In the genomic region with DNA sequence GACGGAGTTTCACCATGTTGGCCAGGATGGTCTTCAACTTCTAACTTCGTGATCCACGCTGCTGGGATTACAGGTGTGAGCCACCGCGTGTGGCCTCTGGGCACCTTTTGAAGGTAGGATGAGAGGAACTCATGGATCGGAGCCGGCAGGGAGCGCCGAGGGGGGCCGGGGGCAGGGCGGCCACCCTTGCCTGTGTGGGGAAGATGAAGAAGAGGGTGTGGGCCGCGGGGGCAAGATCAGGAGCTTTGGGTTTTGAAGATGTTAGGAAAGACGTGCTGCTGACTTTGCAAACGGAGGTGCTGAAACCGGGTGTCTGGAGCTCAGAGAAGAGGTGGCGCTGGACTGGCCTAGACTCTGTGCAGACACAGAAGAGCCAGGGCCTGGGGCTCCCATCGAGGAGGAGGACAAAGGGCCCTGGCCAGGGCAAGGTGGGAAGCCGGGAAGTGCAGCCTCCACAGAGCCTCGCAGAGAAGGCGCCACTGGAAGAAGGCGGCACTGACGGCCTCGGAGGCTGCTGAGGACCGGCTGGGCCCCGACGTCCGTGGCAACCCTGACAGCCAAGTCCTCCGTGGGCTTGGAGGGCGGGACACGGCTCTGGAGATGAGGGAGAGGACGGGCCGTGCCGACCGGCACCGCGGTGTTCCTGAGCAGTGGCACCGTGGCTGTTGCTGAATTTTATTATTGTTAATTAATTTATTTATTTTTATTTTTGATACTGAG, we compare ENCODE assay signal across 12 cellular contexts. TPM values are rescaled to one million over a fixed set of nuclear protein-coding genes. Genes with fewer than 3 reads are reported as not detected.
DNase-seq lines count a peak whose midpoint lies in the region; ATAC-seq, FAIRE-seq and TF ChIP-seq lines count a peak whose summit lies in the region.
"Had no signal": no experiment of that assay in that cellular context is flagged by ENCODE, and none has a peak within 500 bp of the region (broad histone marks: within the 10 kb centered on the region; RNA-seq: fewer than 3 reads in every experiment).

No MANE protein-coding gene starts in this region.

- 50% methylated on average over 38 of the region's 38 CpGs for WGBS in prostate gland

- H3K27me3 ChIP-seq in RWPE2 (ENCODE audit: insufficient read depth, poor library complexity, severe bottlenecking) (no peaks in the 10 kb centered on the region), skeletal muscle satellite cell (ENCODE audit: control insufficient read depth, insufficient read depth, low read length) (peaks cover 28% of the 10 kb centered on the region), prostate gland (replicated peaks; ENCODE audit: insufficient read depth) (peaks cover 9% of the 10 kb centered on the region)

- H3K27ac ChIP-seq in RWPE2 (ENCODE audit: poor library complexity, severe bottlenecking) (no peak overlapping the region), prostate gland (no peak overlapping the region)
- H3K27ac ChIP-seq: esophagus muscularis mucosa, spleen had no signal

- peak overlapping the region; percentile 94 for H3K4me2 ChIP-seq in skeletal muscle satellite cell (ENCODE audit: low read length)

- H3K9me3 Mint-ChIP-seq in activated T-cell treated with anti-CD3 and anti-CD28 coated beads, Interleukin-2, amount 50 U/mL, for 4 hours, result no peaks in the 10 kb centered on the region

- peak overlapping the region; percentile 32 for H3K4me3 ChIP-seq in RWPE2 (ENCODE audit: severe bottlenecking)
- peak overlapping the region; percentile 80 for H3K4me3 ChIP-seq in epithelial cell of proximal tubule (ENCODE audit: low read depth, low read length)
- no peak overlapping the region for H3K4me3 ChIP-seq in skeletal muscle satellite cell (ENCODE audit: low read length)
- no peak overlapping the region for H3K4me3 ChIP-seq in prostate gland

- no peak for TF ChIP-seq CTCF in RWPE2 (IDR thresholded peaks at IDR 0.05; ENCODE audit: poor library complexity, severe bottlenecking)
- no peak for TF ChIP-seq CTCF in epithelial cell of proximal tubule (conservative IDR thresholded peaks at IDR 0.05; ENCODE audit: low read depth, low read length)
- TF ChIP-seq CTCF in prostate gland (IDR thresholded peaks at IDR 0.05), result no peak

- intact Hi-C loops in prostate gland (cut with DNase I), result no loop called here

- DNase-seq in activated T-cell treated with anti-CD3 and anti-CD28 coated beads, Interleukin-2, amount 50 U/mL, for 4 hours, result no peak
- DNase-seq in activated T-cell treated with anti-CD3 and anti-CD28 coated beads, Interleukin-2, amount 50 U/mL, for 1 hour, result no peak
- DNase-seq in RWPE2 (ENCODE audit: low spot score), result no peak
- DNase-seq in epithelial cell of proximal tubule (ENCODE audit: low read depth), result no peak
- DNase-seq in prostate gland (ENCODE audit: low spot score), result no peak
- no peak for DNase-seq in NAMALWA (ENCODE audit: low spot score)
- no peak for DNase-seq in GM12891 (ENCODE audit: insufficient read length, low spot score)
- DNase-seq: NCI-H1694 treated with DMSO at 0.1 percent for 48 hours, spleen had no signal

- peak overlapping the region; percentile 80 for H3K4me3 Mint-ChIP-seq in activated T-cell treated with anti-CD3 and anti-CD28 coated beads, Interleukin-2, amount 50 U/mL, for 4 hours

- H3K9ac ChIP-seq in skeletal muscle satellite cell (ENCODE audit: low read depth, low read length), result no peak overlapping the region

- no peak for ATAC-seq in activated T-cell treated with anti-CD3 and anti-CD28 coated beads, Interleukin-2, amount 50 U/mL, for 4 hours
- ATAC-seq in RWPE2 (ENCODE audit: low read depth), result no peak

- no peak for FAIRE-seq in GM12891 (lab: Jason Lieb, UNC)

- TF ChIP-seq POLR2A in prostate gland (IDR thresholded peaks at IDR 0.05) (no peak), GM12891 (IDR thresholded peaks at IDR 0.05; ENCODE audit: low read depth, low read length) (no peak)

- peaks cover 27% of the 10 kb centered on the region for H3K4me1 Mint-ChIP-seq in activated T-cell treated with anti-CD3 and anti-CD28 coated beads, Interleukin-2, amount 50 U/mL, for 4 hours (ENCODE audit: low read depth)

- H3K27me3 Mint-ChIP-seq in activated T-cell treated with anti-CD3 and anti-CD28 coated beads, Interleukin-2, amount 50 U/mL, for 4 hours (ENCODE audit: low read depth), result peaks cover 24% of the 10 kb centered on the region

- no peaks in the 10 kb centered on the region for H3K9me3 ChIP-seq in RWPE2 (ENCODE audit: severe bottlenecking)
- no peaks in the 10 kb centered on the region for H3K9me3 ChIP-seq in skeletal muscle satellite cell (replicated peaks; ENCODE audit: low read length)
- no peaks in the 10 kb centered on the region for H3K9me3 ChIP-seq in prostate gland
- H3K9me3 ChIP-seq: esophagus muscularis mucosa, spleen had no signal

- H3K36me3 ChIP-seq in RWPE2 (ENCODE audit: low read depth) (no peaks in the 10 kb centered on the region), skeletal muscle satellite cell (ENCODE audit: insufficient read depth, low read length) (no peaks in the 10 kb centered on the region), prostate gland (no peaks in the 10 kb centered on the region)
- H3K36me3 ChIP-seq: spleen had no signal

- no peaks in the 10 kb centered on the region for H3K36me3 Mint-ChIP-seq in activated T-cell treated with anti-CD3 and anti-CD28 coated beads, Interleukin-2, amount 50 U/mL, for 4 hours (ENCODE audit: insufficient read depth)

- H3K4me1 ChIP-seq in RWPE2 (ENCODE audit: insufficient read depth, poor library complexity, severe bottlenecking) (peaks cover 17% of the 10 kb centered on the region), skeletal muscle satellite cell (ENCODE audit: control insufficient read depth, insufficient read depth, low read length) (peaks cover 27% of the 10 kb centered on the region), prostate gland (replicated peaks) (peaks cover 4% of the 10 kb centered on the region)

TF ChIP-seq in GM12891, 5 proteins besides CTCF, POLR2A, EP300 and RAD21:
- TF ChIP-seq POLR2AphosphoS5 (IDR thresholded peaks at IDR 0.05; ENCODE audit: low read depth, low read length) (no peak), SPI1 (IDR thresholded peaks at IDR 0.05; ENCODE audit: low read depth, low read length) (no peak), TAF1 (IDR thresholded peaks at IDR 0.05; ENCODE audit: low read depth, low read length) (no peak), PAX5 (IDR thresholded peaks at IDR 0.05; ENCODE audit: insufficient read depth, low read length, severe bottlenecking) (no peak), POU2F2 (IDR thresholded peaks at IDR 0.05; ENCODE audit: low read depth, low read length) (no peak)
TF ChIP-seq in GM12891: peak in this region for 0.

RNA-seq across cellular contexts. Expression of a gene that starts 13.7 kb away (rescaled TPM):
- under 1 TPM in 1 of 3 donors, not detected in 2; 0.16 TPM for total RNA-seq in activated T-cell treated with anti-CD3 and anti-CD28 coated beads, Interleukin-2, amount 50 U/mL, for 4 hours
- total RNA-seq in epithelial cell of proximal tubule (0.36 and 1.6 TPM in 2 replicates), prostate gland (1 to 10 TPM; 1.4 to 1.8 TPM)
- total RNA-seq in skeletal muscle satellite cell (2012; rRNA removed), result not detected in 2 replicates
- polyA plus RNA-seq in GM12891 (2012; ENCODE audit: low read depth, missing spikeins), result 0.08 TPM
- total RNA-seq: cardiac septum, esophagus muscularis mucosa, spleen had no signal
- polyA plus RNA-seq: spleen had no signal

RNA-seq across cellular contexts. Expression of a gene that starts 40.5 kb away (rescaled TPM):
- total RNA-seq in activated T-cell treated with anti-CD3 and anti-CD28 coated beads, Interleukin-2, amount 50 U/mL, for 4 hours, result 10 to 100 TPM; 12.0 to 18.0 (median 15.2) TPM
- total RNA-seq in epithelial cell of proximal tubule (261 and 462 TPM in 2 replicates), prostate gland (10 to 100 TPM; 87.7 to 92.4 TPM)
- 15.2 and 22.5 TPM in 2 replicates for total RNA-seq in skeletal muscle satellite cell (2012; rRNA removed)
- 14.4 TPM for polyA plus RNA-seq in GM12891 (2012; ENCODE audit: low read depth, missing spikeins)

RNA-seq across cellular contexts. Expression of a gene that starts 47.1 kb away (rescaled TPM):
- 10 to 100 TPM; 22.3 to 23.7 (median 22.9) TPM for total RNA-seq in activated T-cell treated with anti-CD3 and anti-CD28 coated beads, Interleukin-2, amount 50 U/mL, for 4 hours
- total RNA-seq in epithelial cell of proximal tubule (66.0 and 75.6 TPM in 2 replicates), prostate gland (10 to 100 TPM; 22.3 to 27.2 TPM)
- 76.8 and 83.0 TPM in 2 replicates for total RNA-seq in skeletal muscle satellite cell (2012; rRNA removed)
- 191 TPM for polyA plus RNA-seq in GM12891 (2012; ENCODE audit: low read depth, missing spikeins)

RNA-seq across cellular contexts. Expression of a gene that starts 55.4 kb away (rescaled TPM):
- total RNA-seq in activated T-cell treated with anti-CD3 and anti-CD28 coated beads, Interleukin-2, amount 50 U/mL, for 4 hours, result 10 to 100 TPM; 22.3 to 27.6 (median 26.8) TPM
- total RNA-seq in epithelial cell of proximal tubule (20.2 and 24.9 TPM in 2 replicates), prostate gland (10 to 100 TPM; 20.0 to 26.4 TPM)
- total RNA-seq in skeletal muscle satellite cell (2012; rRNA removed), result 7.9 and 11.6 TPM in 2 replicates
- 7.1 TPM for polyA plus RNA-seq in GM12891 (2012; ENCODE audit: low read depth, missing spikeins)

Comparison
In these comparisons a context has a peak if more than half of its experiments do, and no peak if none do; other contexts are left out.
1. H3K4me3 ChIP-seq: peak in RWPE2 (single experiment) and epithelial cell of proximal tubule (single experiment); none in skeletal muscle satellite cell (single experiment) and prostate gland (0 of 2).
2. RNA of a gene that starts 40.5 kb away (total RNA-seq): 261 to 462 TPM in epithelial cell of proximal tubule and 87.7 to 92.4 TPM in prostate gland; 12.0 to 18.0 TPM in activated T-cell treated with anti-CD3 and anti-CD28 coated beads, Interleukin-2, amount 50 U/mL, for 4 hours; every median in the first group is over 4 times any median in the second.